14 cellular contexts compared by ENCODE assay signal in genomic region chr6:75579951-75580350, GRCh38. TPM values are rescaled to one million over a fixed set of nuclear protein-coding genes. Genes with fewer than 3 reads are reported as not detected.
DNase-seq lines count a peak whose midpoint lies in the region; ATAC-seq and TF ChIP-seq lines count a peak whose summit lies in the region.
"Had no signal": no experiment of that assay in that cellular context is flagged by ENCODE, and none has a peak within 500 bp of the region (broad histone marks: within the 10 kb centered on the region; RNA-seq: fewer than 3 reads in every experiment).

No MANE protein-coding gene starts in this region.

- no peak overlapping the region for H3K9ac ChIP-seq in PC-3 (ENCODE audit: low read length)

- BruUV-seq in PC-3 (replicated peaks; lab: Mats Ljungman, UMichigan) (no TSS peak), Caco-2 (replicated peaks; lab: Mats Ljungman, UMichigan) (no TSS peak)

- no peak overlapping the region for H2AFZ ChIP-seq in PC-3 (ENCODE audit: low read length)

- no peaks in the 10 kb centered on the region for H3F3A ChIP-seq in PC-3 (ENCODE audit: low read length, unreplicated experiment)

- H3K27me3 ChIP-seq in PC-3 (ENCODE audit: low read length), result no peaks in the 10 kb centered on the region
- H3K27me3 ChIP-seq in Caco-2 (replicated peaks; ENCODE audit: control insufficient read depth, insufficient read depth, low read length), result no peaks in the 10 kb centered on the region
- H3K27me3 ChIP-seq: ascending aorta, esophagus muscularis mucosa, upper lobe of right lung had no signal

- H3K4me1 Mint-ChIP-seq in activated T-helper 17 cell treated with anti-CD3 and anti-CD28 coated beads, Interleukin-2, amount 50 U/mL, for 72 hours, result peaks cover 7% of the 10 kb centered on the region
- H3K4me1 Mint-ChIP-seq in activated CD4-positive, alpha-beta memory T cell treated with anti-CD3 and anti-CD28 coated beads, Interleukin-2, amount 10 ng/mL, durations not matched to agents 7 days and 5 days, result peaks cover 11% of the 10 kb centered on the region
- H3K4me1 Mint-ChIP-seq in Caco-2 (ENCODE audit: low read depth, unreplicated experiment), result peaks cover 6% of the 10 kb centered on the region

- no peak for TF ChIP-seq CTCF in GM13976 (IDR thresholded peaks at IDR 0.05; ENCODE audit: borderline replicate concordance, control extremely low read depth, extremely low read depth, insufficient read depth, missing control alignments)
- TF ChIP-seq CTCF in PC-3 (conservative IDR thresholded peaks at IDR 0.05; ENCODE audit: low read depth, low read length), result no peak
- no peak for TF ChIP-seq CTCF in Caco-2 (IDR thresholded peaks at IDR 0.05; ENCODE audit: insufficient read depth in 1 of 2, low read depth in 1 of 2, low read length in 1 of 2, severe bottlenecking in 1 of 2, unreplicated experiment in 1 of 2)

- H4K20me1 ChIP-seq in PC-3 (ENCODE audit: low read length), result no peaks in the 10 kb centered on the region

- H3K27me3 Mint-ChIP-seq in activated T-helper 17 cell treated with anti-CD3 and anti-CD28 coated beads, Interleukin-2, amount 50 U/mL, for 72 hours, result no peaks in the 10 kb centered on the region
- peaks cover 3% of the 10 kb centered on the region for H3K27me3 Mint-ChIP-seq in activated CD4-positive, alpha-beta memory T cell treated with anti-CD3 and anti-CD28 coated beads, Interleukin-2, amount 10 ng/mL, durations not matched to agents 7 days and 5 days
- peaks cover 2% of the 10 kb centered on the region for H3K27me3 Mint-ChIP-seq in Caco-2 (ENCODE audit: insufficient read depth, unreplicated experiment)

- H3K36me3 ChIP-seq in PC-3 (ENCODE audit: low read depth, low read length) (no peaks in the 10 kb centered on the region), Caco-2 (ENCODE audit: control insufficient read depth, insufficient read depth, low read length) (no peaks in the 10 kb centered on the region)
- H3K36me3 ChIP-seq: ascending aorta, esophagus muscularis mucosa, upper lobe of right lung had no signal

- H3K27ac Mint-ChIP-seq in activated T-helper 17 cell treated with anti-CD3 and anti-CD28 coated beads, Interleukin-2, amount 50 U/mL, for 72 hours, result no peak overlapping the region
- H3K27ac Mint-ChIP-seq in activated CD4-positive, alpha-beta memory T cell treated with anti-CD3 and anti-CD28 coated beads, Interleukin-2, amount 10 ng/mL, durations not matched to agents 7 days and 5 days, result no peak overlapping the region
- no peak overlapping the region for H3K27ac Mint-ChIP-seq in Caco-2 (ENCODE audit: unreplicated experiment)
- H3K27ac Mint-ChIP-seq: activated CD4-positive, alpha-beta T cell treated with anti-CD3 and anti-CD28 coated beads, Interleukin-2, amount 10 ng/mL, durations not matched to agents 7 days and 5 days had no signal

- peak; percentile 16 for DNase-seq in GM13976 (ENCODE audit: low spot score)
- no peak for DNase-seq in activated CD4-positive, alpha-beta memory T cell treated with anti-CD3 and anti-CD28 coated beads, Interleukin-2, amount 10 ng/mL, durations not matched to agents 7 days and 5 days
- no peak for DNase-seq in PC-3
- no peak for DNase-seq in Caco-2
- DNase-seq: activated CD4-positive, alpha-beta T cell treated with anti-CD3 and anti-CD28 coated beads, Interleukin-2, amount 10 ng/mL, durations not matched to agents 7 days and 5 days; NCI-H1930; nucleus accumbens; upper lobe of right lung had no signal

- no peak overlapping the region for H3K27ac ChIP-seq in PC-3 (ENCODE audit: low read length)
- H3K27ac ChIP-seq: ascending aorta, esophagus muscularis mucosa, upper lobe of right lung had no signal

- no peaks in the 10 kb centered on the region for H3K9me3 Mint-ChIP-seq in activated T-helper 17 cell treated with anti-CD3 and anti-CD28 coated beads, Interleukin-2, amount 50 U/mL, for 72 hours
- H3K9me3 Mint-ChIP-seq in activated CD4-positive, alpha-beta memory T cell treated with anti-CD3 and anti-CD28 coated beads, Interleukin-2, amount 10 ng/mL, durations not matched to agents 7 days and 5 days, result peaks cover 3% of the 10 kb centered on the region
- H3K9me3 Mint-ChIP-seq in Caco-2 (ENCODE audit: unreplicated experiment), result no peaks in the 10 kb centered on the region

- H3K4me1 ChIP-seq in PC-3 (ENCODE audit: insufficient read depth, low read length) (no peaks in the 10 kb centered on the region), Caco-2 (no peaks in the 10 kb centered on the region; the same call in 1 of the 2 replicates)
- H3K4me1 ChIP-seq: ascending aorta, esophagus muscularis mucosa, upper lobe of right lung had no signal

- H3K4me3 Mint-ChIP-seq in activated T-helper 17 cell treated with anti-CD3 and anti-CD28 coated beads, Interleukin-2, amount 50 U/mL, for 72 hours, result peak overlapping the region; percentile 7
- no peak overlapping the region for H3K4me3 Mint-ChIP-seq in activated CD4-positive, alpha-beta memory T cell treated with anti-CD3 and anti-CD28 coated beads, Interleukin-2, amount 10 ng/mL, durations not matched to agents 7 days and 5 days
- no peak overlapping the region for H3K4me3 Mint-ChIP-seq in Caco-2 (ENCODE audit: unreplicated experiment)
- H3K4me3 Mint-ChIP-seq: activated CD4-positive, alpha-beta T cell treated with anti-CD3 and anti-CD28 coated beads, Interleukin-2, amount 10 ng/mL, durations not matched to agents 7 days and 5 days had no signal

- no peaks in the 10 kb centered on the region for H3K79me2 ChIP-seq in PC-3 (ENCODE audit: low read length)

- intact Hi-C loops in PC-3 (cut with micrococcal nuclease) (no loop called here), Caco-2 (cut with micrococcal nuclease; ENCODE audit: unreplicated experiment) (no loop called here)

- H3K4me3 ChIP-seq in PC-3 (ENCODE audit: low read length) (no peak overlapping the region), Caco-2 (ENCODE audit: low read depth, low read length) (no peak overlapping the region)
- H3K4me3 ChIP-seq: ascending aorta, esophagus muscularis mucosa, upper lobe of right lung had no signal

- no peaks in the 10 kb centered on the region for H3K9me3 ChIP-seq in PC-3 (ENCODE audit: low read length)
- H3K9me3 ChIP-seq in Caco-2, result peaks cover 8% of the 10 kb centered on the region
- H3K9me3 ChIP-seq: ascending aorta, esophagus muscularis mucosa, upper lobe of right lung had no signal

- no peaks in the 10 kb centered on the region for H3K9me2 ChIP-seq in PC-3 (replicated peaks; ENCODE audit: low read length)

- POLR2A ChIA-PET in activated CD4-positive, alpha-beta memory T cell treated with anti-CD3 and anti-CD28 coated beads, Interleukin-2, amount 10 ng/mL, durations not matched to agents 7 days and 5 days (lab: Charles Lee), result interaction anchor here (1.2 kb wide), 1 partner anchor 22 kb away, joined by 5 read pairs; the partner anchor contains the start of gene SENP6
- POLR2A ChIA-PET in PC-3 (lab: Charles Lee; ENCODE audit: unreplicated experiment), result no interaction called here
- POLR2A ChIA-PET in Caco-2 (lab: Charles Lee), result no interaction called here

- CTCF ChIA-PET in activated CD4-positive, alpha-beta memory T cell treated with anti-CD3 and anti-CD28 coated beads, Interleukin-2, amount 10 ng/mL, durations not matched to agents 7 days and 5 days (lab: Charles Lee), result no interaction called here
- CTCF ChIA-PET in PC-3 (lab: Charles Lee) (no interaction called here), Caco-2 (lab: Charles Lee) (no interaction called here)

- no peaks in the 10 kb centered on the region for H3K36me3 Mint-ChIP-seq in activated T-helper 17 cell treated with anti-CD3 and anti-CD28 coated beads, Interleukin-2, amount 50 U/mL, for 72 hours (ENCODE audit: low read depth)
- H3K36me3 Mint-ChIP-seq in activated CD4-positive, alpha-beta memory T cell treated with anti-CD3 and anti-CD28 coated beads, Interleukin-2, amount 10 ng/mL, durations not matched to agents 7 days and 5 days (ENCODE audit: low read depth), result peaks cover 4% of the 10 kb centered on the region
- H3K36me3 Mint-ChIP-seq in Caco-2 (ENCODE audit: insufficient read depth, unreplicated experiment), result no peaks in the 10 kb centered on the region

- in situ Hi-C loops in GM13976 (cut with MboI; ENCODE audit: low sequenced_read_pairs, unreplicated experiment), result no loop called here

- ATAC-seq in GM19351 (IDR thresholded peaks at IDR 0.05; ENCODE audit: unreplicated experiment) (peak; percentile 96), HG02885 (IDR thresholded peaks at IDR 0.05; ENCODE audit: poor library complexity, unreplicated experiment) (peak; percentile 90), PC-3 (no peak), HG02763 (IDR thresholded peaks at IDR 0.05; ENCODE audit: unreplicated experiment) (no peak)
- ATAC-seq in activated T-helper 17 cell treated with anti-CD3 and anti-CD28 coated beads, Interleukin-2, amount 50 U/mL, for 72 hours (replicated peaks), result peak; percentile 86
- ATAC-seq: upper lobe of right lung had no signal

- no peak overlapping the region for H3K4me2 ChIP-seq in PC-3 (ENCODE audit: low read length)

RNA-seq across cellular contexts. Expression of gene SENP6, which starts 21.7 kb away (rescaled TPM):
- 10 to 100 TPM; 60.0 to 68.3 TPM for total RNA-seq in activated T-helper 17 cell treated with anti-CD3 and anti-CD28 coated beads, Interleukin-2, amount 50 U/mL, for 72 hours
- total RNA-seq in activated CD4-positive, alpha-beta memory T cell treated with anti-CD3 and anti-CD28 coated beads, Interleukin-2, amount 10 ng/mL, durations not matched to agents 7 days and 5 days, result 10 to 100 TPM; 58.6 to 59.2 TPM
- total RNA-seq in PC-3 (2014; rRNA removed) (36.3 and 38.0 TPM in 2 replicates), Caco-2 (2022) (91.9 and 94.9 TPM in 2 replicates)

Comparison
In these comparisons a context has a peak if more than half of its experiments do, and no peak if none do; other contexts are left out.
1. ATAC-seq: peak in GM19351 (single experiment), HG02885 (single experiment) and activated T-helper 17 cell treated with anti-CD3 and anti-CD28 coated beads, Interleukin-2, amount 50 U/mL, for 72 hours (single experiment); none in PC-3 (single experiment) and HG02763 (single experiment).